21 cellular contexts compared by ENCODE assay signal in genomic region chr16:50573279-50573678, GRCh38.
"Had no signal": no experiment of that assay in that cellular context is flagged by ENCODE, and none has a peak within 500 bp of the region (broad histone marks: within the 10 kb centered on the region; RNA-seq: fewer than 3 reads in every experiment).

No MANE protein-coding gene starts in this region.

- H3K27ac Mint-ChIP-seq: activated naive CD4-positive, alpha-beta T cell treated with anti-CD3 and anti-CD28 coated beads, Interleukin-2, amount 50 U/mL, for 24 hours had no signal

- ATAC-seq: heart right ventricle, left cardiac atrium, lower lobe of right lung, upper lobe of right lung had no signal

- H3K9me3 ChIP-seq: heart right ventricle, lower lobe of right lung, thoracic aorta, upper lobe of right lung had no signal

- DNase-seq: activated CD4-positive, alpha-beta T cell treated with anti-CD3 and anti-CD28 coated beads for 1 hour; activated gamma-delta T cell treated with Interleukin-2 at 50 U/mL for 16 hours; activated T-cell treated with anti-CD3 and anti-CD28 coated beads, Interleukin-2, amount 50 U/mL, for 1 hour; brain microvascular endothelial cell; caudate nucleus; dermis blood vessel endothelial cell; effector CD8-positive, alpha-beta T cell; erythroblast; heart right ventricle; islet precursor cell; left cardiac atrium; lower lobe of right lung; mesendoderm; naive B cell; stimulated activated CD4-positive, alpha-beta T cell treated with anti-CD3 and anti-CD28 coated beads, Interleukin-2, amount 100 ng/mL, for 48 hours; stimulated activated CD8-positive, alpha-beta memory T cell treated with anti-CD3 and anti-CD28 coated beads, Interleukin-4, amount 100 ng/mL, for 48 hours; stimulated activated naive CD4-positive, alpha-beta T cell; T-helper 9 cell; upper lobe of right lung had no signal

- H3K4me3 Mint-ChIP-seq: activated naive CD4-positive, alpha-beta T cell treated with anti-CD3 and anti-CD28 coated beads, Interleukin-2, amount 50 U/mL, for 24 hours; naive B cell had no signal

- H3K9me3 Mint-ChIP-seq: activated naive CD4-positive, alpha-beta T cell treated with anti-CD3 and anti-CD28 coated beads, Interleukin-2, amount 50 U/mL, for 24 hours; naive B cell had no signal

- H3K4me3 ChIP-seq: heart right ventricle, lower lobe of right lung, thoracic aorta, upper lobe of right lung had no signal

- H3K27me3 Mint-ChIP-seq: activated naive CD4-positive, alpha-beta T cell treated with anti-CD3 and anti-CD28 coated beads, Interleukin-2, amount 50 U/mL, for 24 hours had no signal

- H3K27ac ChIP-seq: brain microvascular endothelial cell, heart right ventricle, upper lobe of right lung had no signal

- H3K27me3 ChIP-seq: brain microvascular endothelial cell, upper lobe of right lung had no signal

- H3K36me3 ChIP-seq: brain microvascular endothelial cell, heart right ventricle, lower lobe of right lung, thoracic aorta, upper lobe of right lung had no signal

- H3K36me3 Mint-ChIP-seq: naive B cell had no signal
